In the genomic region with DNA sequence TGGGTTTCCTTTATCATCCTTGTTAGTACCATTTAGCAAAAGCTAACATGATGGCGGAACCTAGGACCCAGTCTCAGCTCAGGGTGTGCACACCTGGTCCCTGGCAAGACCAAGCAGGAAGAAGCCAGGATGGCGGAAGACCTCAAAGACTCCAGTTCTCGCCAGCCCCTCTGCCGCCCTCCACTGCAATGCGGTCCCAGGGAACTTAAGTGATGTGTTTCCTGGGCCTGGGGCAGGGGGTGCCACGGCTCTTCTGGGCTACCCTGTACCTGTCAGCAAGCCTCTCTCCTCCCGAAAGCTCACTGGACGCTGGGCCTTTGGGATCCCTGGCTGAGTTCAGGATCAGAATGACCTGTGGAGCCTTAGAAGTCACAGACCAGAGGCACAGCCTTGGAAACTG, we compare ENCODE assay signal across 12 cellular contexts.
"Had no signal": no experiment of that assay in that cellular context is flagged by ENCODE, and none has a peak within 500 bp of the region (broad histone marks: within the 10 kb centered on the region; RNA-seq: fewer than 3 reads in every experiment).

No MANE protein-coding gene starts in this region.

- H3K36me3 Mint-ChIP-seq: activated naive CD4-positive, alpha-beta T cell treated with anti-CD3 and anti-CD28 coated beads, Interleukin-2, amount 50 U/mL, for 24 hours; mesothelial cell of epicardium had no signal

- H3K9me3 ChIP-seq: adrenal gland, colonic mucosa, sigmoid colon, thoracic aorta had no signal

- H3K9me3 Mint-ChIP-seq: activated naive CD4-positive, alpha-beta T cell treated with anti-CD3 and anti-CD28 coated beads, Interleukin-2, amount 50 U/mL, for 24 hours; mesothelial cell of epicardium; nephron progenitor cell had no signal

- H3K4me1 ChIP-seq: adrenal gland, colonic mucosa had no signal

- DNase-seq: caudate nucleus; colonic mucosa; foreskin keratinocyte; glutamatergic neuron; kidney glomerular epithelial cell; nephron progenitor cell; sigmoid colon; stimulated activated CD4-positive, alpha-beta T cell treated with anti-CD3 and anti-CD28 coated beads, Interleukin-1b, Interleukin-23, amount 100 ng/mL, for 48 hours had no signal

- H3K27ac Mint-ChIP-seq: activated naive CD4-positive, alpha-beta T cell treated with anti-CD3 and anti-CD28 coated beads, Interleukin-2, amount 50 U/mL, for 24 hours; mesothelial cell of epicardium had no signal

- ATAC-seq: foreskin keratinocyte had no signal

- H3K36me3 ChIP-seq: adrenal gland, colonic mucosa, sigmoid colon, thoracic aorta had no signal

- H3K27me3 ChIP-seq: colonic mucosa, foreskin keratinocyte had no signal

- H3K4me1 Mint-ChIP-seq: activated naive CD4-positive, alpha-beta T cell treated with anti-CD3 and anti-CD28 coated beads, Interleukin-2, amount 50 U/mL, for 24 hours had no signal

- H3K27ac ChIP-seq: adrenal gland, colonic mucosa, foreskin keratinocyte, sigmoid colon, thoracic aorta had no signal

- H3K4me3 Mint-ChIP-seq: activated naive CD4-positive, alpha-beta T cell treated with anti-CD3 and anti-CD28 coated beads, Interleukin-2, amount 50 U/mL, for 24 hours; mesothelial cell of epicardium had no signal

- H3K4me3 ChIP-seq: adrenal gland, colonic mucosa, sigmoid colon, thoracic aorta had no signal
